In the genomic region with DNA sequence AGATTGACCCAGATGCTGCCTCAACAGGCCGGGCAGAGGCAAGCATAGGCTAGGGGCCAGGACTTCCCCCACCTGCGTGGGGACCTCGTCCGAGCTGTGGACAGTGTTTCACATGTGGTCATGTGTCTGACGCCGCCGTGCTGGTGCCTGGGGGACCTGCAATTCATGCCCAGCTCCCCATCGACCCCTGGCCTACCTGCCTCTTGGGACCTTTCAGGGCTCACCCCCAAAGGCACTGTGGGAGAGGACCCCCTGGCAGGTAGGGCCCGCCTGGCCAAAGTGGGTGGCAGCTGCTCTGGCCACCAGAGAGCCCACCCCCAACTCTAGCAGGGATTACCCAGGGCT, we compare ENCODE assay signal across 11 cellular contexts. TPM values are rescaled to one million over a fixed set of nuclear protein-coding genes. Genes with fewer than 3 reads are reported as not detected.
DNase-seq lines count a peak whose midpoint lies in the region; ATAC-seq and TF ChIP-seq lines count a peak whose summit lies in the region.
"Had no signal": no experiment of that assay in that cellular context is flagged by ENCODE, and none has a peak within 500 bp of the region (broad histone marks: within the 10 kb centered on the region; RNA-seq: fewer than 3 reads in every experiment).

No MANE protein-coding gene starts in this region.

- no peak overlapping the region for H2AFZ ChIP-seq in OCI-LY1 (ENCODE audit: low read length)

- TF ChIP-seq CTCF in GM12875 (IDR thresholded peaks at IDR 0.05; ENCODE audit: borderline replicate concordance, insufficient read depth, low read depth, low read length) (no peak), OCI-LY1 (IDR thresholded peaks at IDR 0.05; ENCODE audit: low read length) (no peak), progenitor cell of endocrine pancreas (IDR thresholded peaks at IDR 0.05; ENCODE audit: unreplicated experiment) (no peak)

- no peaks in the 10 kb centered on the region for H3K27me3 Mint-ChIP-seq in progenitor cell of endocrine pancreas
- H3K27me3 Mint-ChIP-seq: natural killer cell treated with Interleukin-12 subunit alpha and Interleukin-12 subunit beta and Interleukin-15 and Interleukin-18, amount 100 ng/mL, for 72 hours had no signal

- H3K9ac ChIP-seq in OCI-LY1 (ENCODE audit: low read length): peak overlapping the region; percentile 22; the same call in 1 of the 2 replicates

- H3K9me3 Mint-ChIP-seq in progenitor cell of endocrine pancreas (ENCODE audit: low read depth): no peaks in the 10 kb centered on the region
- H3K9me3 Mint-ChIP-seq: natural killer cell treated with Interleukin-12 subunit alpha and Interleukin-12 subunit beta and Interleukin-15 and Interleukin-18, amount 100 ng/mL, for 72 hours had no signal

- no peaks in the 10 kb centered on the region for H4K20me1 ChIP-seq in OCI-LY1 (ENCODE audit: insufficient read depth, low read length)

- peak overlapping the region; percentile 64 for H3K27ac Mint-ChIP-seq in progenitor cell of endocrine pancreas
- H3K27ac Mint-ChIP-seq: natural killer cell treated with Interleukin-12 subunit alpha and Interleukin-12 subunit beta and Interleukin-15 and Interleukin-18, amount 100 ng/mL, for 72 hours had no signal

- H3F3A ChIP-seq in OCI-LY1 (ENCODE audit: insufficient read depth, low read length): no peaks in the 10 kb centered on the region

- H3K27me3 ChIP-seq in OCI-LY1 (ENCODE audit: insufficient read depth, low read length): no peaks in the 10 kb centered on the region
- H3K27me3 ChIP-seq: ascending aorta had no signal

- DNase-seq in epithelial cell of prostate (ENCODE audit: low read depth, low spot score): no peak
- no peak for DNase-seq in progenitor cell of endocrine pancreas (ENCODE audit: low spot score, unreplicated experiment)
- DNase-seq in DMS114 treated with DMSO at 0.1 percent for 48 hours (lab: John Stamatoyannopoulos, UW; ENCODE audit: unreplicated experiment): no peak
- DNase-seq: activated CD8-positive, alpha-beta memory T cell treated with anti-CD3 and anti-CD28 coated beads, Interleukin-2, amount 50 U/mL, for 48 hours had no signal

- H3K4me3 Mint-ChIP-seq in progenitor cell of endocrine pancreas (ENCODE audit: low read depth): no peak overlapping the region
- H3K4me3 Mint-ChIP-seq: natural killer cell treated with Interleukin-12 subunit alpha and Interleukin-12 subunit beta and Interleukin-15 and Interleukin-18, amount 100 ng/mL, for 72 hours had no signal

- H3K36me3 Mint-ChIP-seq in progenitor cell of endocrine pancreas (ENCODE audit: insufficient read depth): peaks cover under 1% of the 10 kb centered on the region
- H3K36me3 Mint-ChIP-seq: natural killer cell treated with Interleukin-12 subunit alpha and Interleukin-12 subunit beta and Interleukin-15 and Interleukin-18, amount 100 ng/mL, for 72 hours had no signal

- H3K4me3 ChIP-seq in GM12875 (ENCODE audit: low read depth, low read length) (peak overlapping the region; percentile 11), OCI-LY1 (ENCODE audit: low read depth, low read length, poor library complexity, severe bottlenecking) (peak overlapping the region; percentile 32)
- H3K4me3 ChIP-seq: ascending aorta had no signal

- H3K27ac ChIP-seq in OCI-LY1 (ENCODE audit: low read depth, low read length, poor library complexity, severe bottlenecking) (peak overlapping the region; percentile 63), epithelial cell of prostate (peak overlapping the region; percentile 57)
- H3K27ac ChIP-seq: ascending aorta had no signal

- peaks cover 50% of the 10 kb centered on the region for H3K4me1 ChIP-seq in OCI-LY1 (ENCODE audit: insufficient read depth, low read length, severe bottlenecking)

- no peak for ATAC-seq in HG02870 (IDR thresholded peaks at IDR 0.05; ENCODE audit: unreplicated experiment)
- ATAC-seq in HG03196 (IDR thresholded peaks at IDR 0.05; ENCODE audit: unreplicated experiment): no peak
- no peak for ATAC-seq in HG03457 (IDR thresholded peaks at IDR 0.05; ENCODE audit: unreplicated experiment)

- H3K4me1 Mint-ChIP-seq in progenitor cell of endocrine pancreas (ENCODE audit: low read depth): peaks cover 18% of the 10 kb centered on the region

- H3K36me3 ChIP-seq in OCI-LY1 (ENCODE audit: insufficient read depth, low read length): peaks cover 23% of the 10 kb centered on the region; the same call in 1 of the 2 replicates

- H3K4me2 ChIP-seq in OCI-LY1 (ENCODE audit: low read length): peak overlapping the region; percentile 94

- no peaks in the 10 kb centered on the region for H3K9me3 ChIP-seq in OCI-LY1 (ENCODE audit: low read length)
- H3K9me3 ChIP-seq: ascending aorta had no signal

- no peaks in the 10 kb centered on the region for H3K9me2 ChIP-seq in OCI-LY1 (ENCODE audit: low read depth, low read length)

- H3K79me2 ChIP-seq in OCI-LY1 (ENCODE audit: insufficient read depth, low read length): peaks cover 38% of the 10 kb centered on the region

RNA-seq across cellular contexts. Expression of a gene that starts 4.4 kb away (rescaled TPM):
- 24.5 and 24.6 TPM in 2 replicates for total RNA-seq in progenitor cell of endocrine pancreas

RNA-seq across cellular contexts. Expression of a gene that starts 53.9 kb away (rescaled TPM):
- 7.6 and 7.7 TPM in 2 replicates for total RNA-seq in progenitor cell of endocrine pancreas

RNA-seq across cellular contexts. Expression of a gene that starts 58.4 kb away (rescaled TPM):
- total RNA-seq in progenitor cell of endocrine pancreas: 13.7 and 15.7 TPM in 2 replicates
